ENCODE assay signal across 8 cellular contexts in genomic region chr6:157184202-157185015, GRCh38.
DNase-seq lines count a peak whose midpoint lies in the region; ATAC-seq and TF ChIP-seq lines count a peak whose summit lies in the region.

No MANE protein-coding gene starts in this region.

- no peaks in the 10 kb centered on the region for H3K27me3 Mint-ChIP-seq in activated T-helper 17 cell treated with anti-CD3 and anti-CD28 coated beads, Interleukin-2, amount 50 U/mL, for 72 hours
- H3K27me3 Mint-ChIP-seq in neural crest cell (ENCODE audit: low read depth): no peaks in the 10 kb centered on the region
- H3K27me3 Mint-ChIP-seq in stimulated activated naive CD8-positive, alpha-beta T cell treated with anti-CD3 and anti-CD28 coated beads, Interleukin-15, amount 100 ng/mL, for 72 hours: no peaks in the 10 kb centered on the region

- peaks cover 13% of the 10 kb centered on the region for H3K4me1 Mint-ChIP-seq in activated T-helper 17 cell treated with anti-CD3 and anti-CD28 coated beads, Interleukin-2, amount 50 U/mL, for 72 hours
- H3K4me1 Mint-ChIP-seq in neural crest cell: peaks cover 16% of the 10 kb centered on the region
- peaks cover 17% of the 10 kb centered on the region for H3K4me1 Mint-ChIP-seq in stimulated activated naive CD8-positive, alpha-beta T cell treated with anti-CD3 and anti-CD28 coated beads, Interleukin-15, amount 100 ng/mL, for 72 hours

- H3K36me3 Mint-ChIP-seq in activated T-helper 17 cell treated with anti-CD3 and anti-CD28 coated beads, Interleukin-2, amount 50 U/mL, for 72 hours (ENCODE audit: low read depth): peaks cover 71% of the 10 kb centered on the region
- peaks cover 13% of the 10 kb centered on the region for H3K36me3 Mint-ChIP-seq in neural crest cell (ENCODE audit: low read depth)

- H3K27me3 ChIP-seq in HL-60 (ENCODE audit: insufficient read depth, poor library complexity, severe bottlenecking): no peaks in the 10 kb centered on the region

- H3K9me3 Mint-ChIP-seq in activated T-helper 17 cell treated with anti-CD3 and anti-CD28 coated beads, Interleukin-2, amount 50 U/mL, for 72 hours: no peaks in the 10 kb centered on the region
- no peaks in the 10 kb centered on the region for H3K9me3 Mint-ChIP-seq in neural crest cell
- no peaks in the 10 kb centered on the region for H3K9me3 Mint-ChIP-seq in stimulated activated naive CD8-positive, alpha-beta T cell treated with anti-CD3 and anti-CD28 coated beads, Interleukin-15, amount 100 ng/mL, for 72 hours

- H3K4me3 ChIP-seq in HL-60 (replicated peaks; ENCODE audit: insufficient read depth, low read length): no peak overlapping the region
- no peak overlapping the region for H3K4me3 ChIP-seq in fibroblast of pulmonary artery (replicated peaks; ENCODE audit: low read depth, low read length)

- TF ChIP-seq CTCF in HL-60 (IDR thresholded peaks at IDR 0.05; ENCODE audit: insufficient read depth, low read length) (peak; percentile 54), fibroblast of pulmonary artery (IDR thresholded peaks at IDR 0.05; ENCODE audit: low read length, missing control alignments) (peak; percentile 94), neural crest cell (conservative IDR thresholded peaks at IDR 0.05) (peak; percentile 81)

- DNase-seq in CMK (ENCODE audit: low read depth) (peak; percentile 3), HL-60 (ENCODE audit: low read depth in 1 of 2, low spot score in 1 of 2) (peak in 1 of 2 experiments; percentile 48), fibroblast of pulmonary artery (ENCODE audit: low read depth) (peak; percentile 67), neural crest cell (ENCODE audit: low read depth, low spot score) (peak; percentile 55)
- DNase-seq in stimulated activated naive CD8-positive, alpha-beta T cell treated with anti-CD3 and anti-CD28 coated beads, Interleukin-15, amount 100 ng/mL, for 72 hours: peak; percentile 50 to 51

- peak overlapping the region; percentile 42 for H3K27ac Mint-ChIP-seq in activated T-helper 17 cell treated with anti-CD3 and anti-CD28 coated beads, Interleukin-2, amount 50 U/mL, for 72 hours
- H3K27ac Mint-ChIP-seq in neural crest cell (ENCODE audit: unreplicated experiment): no peak overlapping the region
- no peak overlapping the region for H3K27ac Mint-ChIP-seq in stimulated activated naive CD8-positive, alpha-beta T cell treated with anti-CD3 and anti-CD28 coated beads, Interleukin-15, amount 100 ng/mL, for 72 hours

- peak; percentile 77 for ATAC-seq in activated T-helper 17 cell treated with anti-CD3 and anti-CD28 coated beads, Interleukin-2, amount 50 U/mL, for 72 hours (replicated peaks)
- ATAC-seq in stimulated activated naive CD8-positive, alpha-beta T cell treated with anti-CD3 and anti-CD28 coated beads, Interleukin-15, amount 100 ng/mL, for 72 hours: peak; percentile 78
- no peak for ATAC-seq in GM21737 (IDR thresholded peaks at IDR 0.05; ENCODE audit: unreplicated experiment)

- no peak overlapping the region for H3K27ac ChIP-seq in HL-60 (replicated peaks)

- H3K4me3 Mint-ChIP-seq in activated T-helper 17 cell treated with anti-CD3 and anti-CD28 coated beads, Interleukin-2, amount 50 U/mL, for 72 hours: no peak overlapping the region
- H3K4me3 Mint-ChIP-seq in neural crest cell: no peak overlapping the region
- no peak overlapping the region for H3K4me3 Mint-ChIP-seq in stimulated activated naive CD8-positive, alpha-beta T cell treated with anti-CD3 and anti-CD28 coated beads, Interleukin-15, amount 100 ng/mL, for 72 hours

TF ChIP-seq in PFSK-1, 5 proteins besides CTCF, POLR2A, EP300 and RAD21:
- TF ChIP-seq FOXP2 (optimal IDR thresholded peaks at IDR 0.05; ENCODE audit: borderline replicate concordance, extremely low read depth, extremely low read length, insufficient read depth) (no peak), SIN3A (IDR thresholded peaks at IDR 0.05; ENCODE audit: borderline replicate concordance, insufficient read depth, low read length) (no peak), TAF1 (IDR thresholded peaks at IDR 0.05; ENCODE audit: borderline replicate concordance, insufficient read depth, low read length) (no peak), POLR2AphosphoS5 (IDR thresholded peaks at IDR 0.05; ENCODE audit: low read depth, low read length) (no peak)
- TF ChIP-seq, protein P1, sequence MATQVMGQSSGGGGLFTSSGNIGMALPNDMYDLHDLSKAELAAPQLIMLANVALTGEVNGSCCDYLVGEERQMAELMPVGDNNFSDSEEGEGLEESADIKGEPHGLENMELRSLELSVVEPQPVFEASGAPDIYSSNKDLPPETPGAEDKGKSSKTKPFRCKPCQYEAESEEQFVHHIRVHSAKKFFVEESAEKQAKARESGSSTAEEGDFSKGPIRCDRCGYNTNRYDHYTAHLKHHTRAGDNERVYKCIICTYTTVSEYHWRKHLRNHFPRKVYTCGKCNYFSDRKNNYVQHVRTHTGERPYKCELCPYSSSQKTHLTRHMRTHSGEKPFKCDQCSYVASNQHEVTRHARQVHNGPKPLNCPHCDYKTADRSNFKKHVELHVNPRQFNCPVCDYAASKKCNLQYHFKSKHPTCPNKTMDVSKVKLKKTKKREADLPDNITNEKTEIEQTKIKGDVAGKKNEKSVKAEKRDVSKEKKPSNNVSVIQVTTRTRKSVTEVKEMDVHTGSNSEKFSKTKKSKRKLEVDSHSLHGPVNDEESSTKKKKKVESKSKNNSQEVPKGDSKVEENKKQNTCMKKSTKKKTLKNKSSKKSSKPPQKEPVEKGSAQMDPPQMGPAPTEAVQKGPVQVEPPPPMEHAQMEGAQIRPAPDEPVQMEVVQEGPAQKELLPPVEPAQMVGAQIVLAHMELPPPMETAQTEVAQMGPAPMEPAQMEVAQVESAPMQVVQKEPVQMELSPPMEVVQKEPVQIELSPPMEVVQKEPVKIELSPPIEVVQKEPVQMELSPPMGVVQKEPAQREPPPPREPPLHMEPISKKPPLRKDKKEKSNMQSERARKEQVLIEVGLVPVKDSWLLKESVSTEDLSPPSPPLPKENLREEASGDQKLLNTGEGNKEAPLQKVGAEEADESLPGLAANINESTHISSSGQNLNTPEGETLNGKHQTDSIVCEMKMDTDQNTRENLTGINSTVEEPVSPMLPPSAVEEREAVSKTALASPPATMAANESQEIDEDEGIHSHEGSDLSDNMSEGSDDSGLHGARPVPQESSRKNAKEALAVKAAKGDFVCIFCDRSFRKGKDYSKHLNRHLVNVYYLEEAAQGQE (IDR thresholded peaks at IDR 0.05; ENCODE audit: insufficient read depth in 1 of 2, low read depth in 2 of 2, low read length in 2 of 2): peak; percentile 62 to 77; a peak in 3 of 4 replicates
TF ChIP-seq in PFSK-1: peak in this region for 1.
